In genomic region chr10:111556666-111557065, GRCh38 we compare ENCODE assay signal across 24 cellular contexts.
"Had no signal": no experiment of that assay in that cellular context is flagged by ENCODE, and none has a peak within 500 bp of the region (broad histone marks: within the 10 kb centered on the region; RNA-seq: fewer than 3 reads in every experiment).

No MANE protein-coding gene starts in this region.

- DNase-seq: activated CD4-positive, alpha-beta memory T cell treated with anti-CD3 and anti-CD28 coated beads, Interleukin-2, amount 10 ng/mL, durations not matched to agents 7 days and 5 days; activated CD4-positive, alpha-beta T cell treated with anti-CD3 and anti-CD28 coated beads, Interleukin-2, amount 10 ng/mL, durations not matched to agents 7 days and 5 days; activated CD4-positive, CD25-positive, alpha-beta regulatory T cell; activated gamma-delta T cell treated with Interleukin-2 at 50 U/mL for 16 hours; activated naive CD4-positive, alpha-beta T cell treated with anti-CD3 and anti-CD28 coated beads, Interleukin-2, amount 10 ng/mL, durations not matched to agents 7 days and 5 days; activated naive CD8-positive, alpha-beta T cell treated with anti-CD3 and anti-CD28 coated beads for 36 hours; activated T-cell treated with anti-CD3 and anti-CD28 coated beads for 4 hours; activated T-cell treated with anti-CD3 and anti-CD28 coated beads, Interleukin-2, amount 50 U/mL, for 48 hours; adrenal gland; anterior cingulate cortex; MG63; NCI-H1105; NCI-H1436; NCI-H1694 treated with DMSO at 0.1 percent for 48 hours; NCI-H2029 treated with DMSO at 0.1 percent for 48 hours; NCI-H345; NCI-H510A; NCI-H526 treated with DMSO at 0.1 percent for 48 hours; NK-92 treated with Interleukin-12 subunit alpha and Interleukin-12 subunit beta, amount 100 ng/mL, for 24 hours; PC-3; SIG-M5; T-helper 17 cell; T-helper 9 cell had no signal

- H3K9me3 ChIP-seq: adrenal gland, MG63 had no signal

- H3K36me3 Mint-ChIP-seq: activated naive CD4-positive, alpha-beta T cell treated with anti-CD3 and anti-CD28 coated beads, Interleukin-2, amount 10 ng/mL, durations not matched to agents 7 days and 5 days; activated naive CD8-positive, alpha-beta T cell treated with anti-CD3 and anti-CD28 coated beads for 36 hours had no signal

- H3K4me3 ChIP-seq: adrenal gland, MG63 had no signal

- H3K9me3 Mint-ChIP-seq: activated CD4-positive, alpha-beta memory T cell treated with anti-CD3 and anti-CD28 coated beads, Interleukin-2, amount 10 ng/mL, durations not matched to agents 7 days and 5 days; activated CD4-positive, alpha-beta T cell treated with anti-CD3 and anti-CD28 coated beads, Interleukin-2, amount 10 ng/mL, durations not matched to agents 7 days and 5 days; activated naive CD4-positive, alpha-beta T cell treated with anti-CD3 and anti-CD28 coated beads, Interleukin-2, amount 10 ng/mL, durations not matched to agents 7 days and 5 days; activated naive CD8-positive, alpha-beta T cell treated with anti-CD3 and anti-CD28 coated beads for 36 hours; activated T-helper 17 cell treated with anti-CD3 and anti-CD28 coated beads, Interleukin-2, amount 50 U/mL, for 72 hours had no signal

- H3K4me1 ChIP-seq: adrenal gland had no signal

- ATAC-seq: activated T-helper 17 cell treated with anti-CD3 and anti-CD28 coated beads, Interleukin-2, amount 50 U/mL, for 72 hours; PC-3; T-helper 17 cell had no signal

- H3K27me3 Mint-ChIP-seq: activated CD4-positive, alpha-beta memory T cell treated with anti-CD3 and anti-CD28 coated beads, Interleukin-2, amount 10 ng/mL, durations not matched to agents 7 days and 5 days; activated CD4-positive, alpha-beta T cell treated with anti-CD3 and anti-CD28 coated beads, Interleukin-2, amount 10 ng/mL, durations not matched to agents 7 days and 5 days; activated naive CD4-positive, alpha-beta T cell treated with anti-CD3 and anti-CD28 coated beads, Interleukin-2, amount 10 ng/mL, durations not matched to agents 7 days and 5 days had no signal

- H3K27me3 ChIP-seq: adrenal gland, MG63 had no signal

- H3K4me3 Mint-ChIP-seq: activated CD4-positive, alpha-beta memory T cell treated with anti-CD3 and anti-CD28 coated beads, Interleukin-2, amount 10 ng/mL, durations not matched to agents 7 days and 5 days; activated CD4-positive, alpha-beta T cell treated with anti-CD3 and anti-CD28 coated beads, Interleukin-2, amount 10 ng/mL, durations not matched to agents 7 days and 5 days; activated naive CD4-positive, alpha-beta T cell treated with anti-CD3 and anti-CD28 coated beads, Interleukin-2, amount 10 ng/mL, durations not matched to agents 7 days and 5 days; activated naive CD8-positive, alpha-beta T cell treated with anti-CD3 and anti-CD28 coated beads for 36 hours; activated T-helper 17 cell treated with anti-CD3 and anti-CD28 coated beads, Interleukin-2, amount 50 U/mL, for 72 hours; T-helper 17 cell had no signal

- H3K4me1 Mint-ChIP-seq: activated CD4-positive, alpha-beta memory T cell treated with anti-CD3 and anti-CD28 coated beads, Interleukin-2, amount 10 ng/mL, durations not matched to agents 7 days and 5 days; activated CD4-positive, alpha-beta T cell treated with anti-CD3 and anti-CD28 coated beads, Interleukin-2, amount 10 ng/mL, durations not matched to agents 7 days and 5 days; activated naive CD4-positive, alpha-beta T cell treated with anti-CD3 and anti-CD28 coated beads, Interleukin-2, amount 10 ng/mL, durations not matched to agents 7 days and 5 days; activated naive CD8-positive, alpha-beta T cell treated with anti-CD3 and anti-CD28 coated beads for 36 hours; activated T-helper 17 cell treated with anti-CD3 and anti-CD28 coated beads, Interleukin-2, amount 50 U/mL, for 72 hours; T-helper 17 cell had no signal

- H3K27ac Mint-ChIP-seq: activated CD4-positive, alpha-beta memory T cell treated with anti-CD3 and anti-CD28 coated beads, Interleukin-2, amount 10 ng/mL, durations not matched to agents 7 days and 5 days; activated CD4-positive, alpha-beta T cell treated with anti-CD3 and anti-CD28 coated beads, Interleukin-2, amount 10 ng/mL, durations not matched to agents 7 days and 5 days; activated naive CD4-positive, alpha-beta T cell treated with anti-CD3 and anti-CD28 coated beads, Interleukin-2, amount 10 ng/mL, durations not matched to agents 7 days and 5 days; activated naive CD8-positive, alpha-beta T cell treated with anti-CD3 and anti-CD28 coated beads for 36 hours; activated T-helper 17 cell treated with anti-CD3 and anti-CD28 coated beads, Interleukin-2, amount 50 U/mL, for 72 hours; T-helper 17 cell had no signal

- H3K27ac ChIP-seq: adrenal gland had no signal

- H3K36me3 ChIP-seq: adrenal gland, MG63 had no signal
